8 cellular contexts compared by ENCODE assay signal in genomic region chr7:98878365-98879197, GRCh38. TPM values are rescaled to one million over a fixed set of nuclear protein-coding genes. Genes with fewer than 3 reads are reported as not detected.
DNase-seq lines count a peak whose midpoint lies in the region; ATAC-seq and TF ChIP-seq lines count a peak whose summit lies in the region.

TSS of gene TRRAP (plus strand) at chr7:98878532. CDS start at chr7:98881151, 2,619 bp downstream.

- TF ChIP-seq CTCF in chondrocyte (IDR thresholded peaks at IDR 0.05) = peak; percentile 99

- peak within 1 kb of the TSS; percentile 74 for H3K27ac Mint-ChIP-seq in chondrocyte (ENCODE audit: unreplicated experiment)

- H3K4me3 Mint-ChIP-seq in chondrocyte (ENCODE audit: unreplicated experiment) = peak within 1 kb of the TSS; percentile 83

- H3K9me3 Mint-ChIP-seq in chondrocyte (ENCODE audit: low read depth) = no peaks in the 10 kb centered on the region

- peaks cover 11% of the 10 kb centered on the region for H3K36me3 Mint-ChIP-seq in chondrocyte (ENCODE audit: low read depth)

- peaks cover 23% of the 10 kb centered on the region for H3K4me1 Mint-ChIP-seq in chondrocyte (ENCODE audit: low read depth)

- no peaks in the 10 kb centered on the region for H3K27me3 Mint-ChIP-seq in chondrocyte (ENCODE audit: low read depth)

- peak; percentile 18 to 47 for DNase-seq in SHP77 (lab: John Stamatoyannopoulos, UW)
- DNase-seq in SHP77 treated with DMSO at 0.1 percent for 48 hours (lab: John Stamatoyannopoulos, UW) = no peak
- peak; percentile 71 to 82 for DNase-seq in NCI-H1930 (lab: John Stamatoyannopoulos, UW)
- DNase-seq in activated CD4-positive, CD25-positive, alpha-beta regulatory T cell treated with anti-CD3 and anti-CD28 coated beads, Interleukin-2, amount 50 U/mL, for 72 hours = peak; percentile 85
- no peak for DNase-seq in chondrocyte (ENCODE audit: low spot score)
- peak; percentile 41 for DNase-seq in kidney glomerular epithelial cell (lab: John Stamatoyannopoulos, UW)
- peak; percentile 22 to 62 for DNase-seq in stimulated activated CD4-positive, alpha-beta T cell treated with anti-CD3 and anti-CD28 coated beads, Interleukin-1b, Interleukin-23, amount 100 ng/mL, for 1 hour (ENCODE audit: low read depth in 2 of 2)

- ATAC-seq in HG02798 (IDR thresholded peaks at IDR 0.05; ENCODE audit: poor library complexity, unreplicated experiment) = peak; percentile 78

RNA-seq across cellular contexts. Expression of gene TRRAP, which starts in this region (rescaled TPM):
- total RNA-seq in chondrocyte = 30.4 to 46.3 TPM (median 32.0 TPM) in 3 replicates

Comparison
In these comparisons a context has a peak if more than half of its experiments do, and no peak if none do; other contexts are left out.
1. DNase-seq: peak in SHP77 (2 of 2), NCI-H1930 (2 of 2), activated CD4-positive, CD25-positive, alpha-beta regulatory T cell treated with anti-CD3 and anti-CD28 coated beads, Interleukin-2, amount 50 U/mL, for 72 hours (single experiment), kidney glomerular epithelial cell (single experiment) and stimulated activated CD4-positive, alpha-beta T cell treated with anti-CD3 and anti-CD28 coated beads, Interleukin-1b, Interleukin-23, amount 100 ng/mL, for 1 hour (2 of 2); none in SHP77 treated with DMSO at 0.1 percent for 48 hours (single experiment) and chondrocyte (single experiment).